In the genomic region with DNA sequence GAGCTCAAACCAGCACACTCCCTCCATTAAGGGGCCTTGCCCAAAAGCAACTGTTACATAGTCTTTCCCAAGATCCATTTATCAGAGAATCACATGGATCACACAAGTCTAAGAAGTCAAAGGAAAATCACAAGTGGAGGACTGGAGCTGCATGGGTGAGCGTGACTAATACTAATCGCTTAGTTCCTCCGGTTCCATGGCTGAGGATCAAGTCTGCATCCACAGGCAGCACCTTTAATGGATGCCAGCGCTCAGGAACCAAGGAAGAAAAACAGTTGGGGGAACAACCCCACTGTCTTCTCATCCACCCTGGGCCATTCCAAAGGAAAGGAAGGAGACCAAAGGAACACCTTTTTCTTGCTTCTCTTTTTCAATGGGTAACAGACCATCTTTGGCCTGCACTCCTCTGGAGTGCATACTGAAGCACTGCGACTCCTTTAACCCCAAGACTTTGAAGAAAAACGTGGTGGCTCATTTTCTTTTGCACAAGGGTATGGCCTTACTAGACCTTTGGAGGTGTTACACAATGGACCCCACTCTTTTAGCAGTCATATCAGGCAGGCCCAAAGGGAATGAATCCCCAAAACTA, we compare ENCODE assay signal across 1 cellular context.
A peak's percentile ranks its signal among the peaks of the same experiment; 100 is the strongest.
TF ChIP-seq lines count a peak whose summit lies in the region.

No MANE protein-coding gene starts in this region.

TF ChIP-seq in HEK293, 187 proteins besides CTCF, POLR2A, EP300 and RAD21 (continued from another document):
- TF ChIP-seq, protein P1, sequence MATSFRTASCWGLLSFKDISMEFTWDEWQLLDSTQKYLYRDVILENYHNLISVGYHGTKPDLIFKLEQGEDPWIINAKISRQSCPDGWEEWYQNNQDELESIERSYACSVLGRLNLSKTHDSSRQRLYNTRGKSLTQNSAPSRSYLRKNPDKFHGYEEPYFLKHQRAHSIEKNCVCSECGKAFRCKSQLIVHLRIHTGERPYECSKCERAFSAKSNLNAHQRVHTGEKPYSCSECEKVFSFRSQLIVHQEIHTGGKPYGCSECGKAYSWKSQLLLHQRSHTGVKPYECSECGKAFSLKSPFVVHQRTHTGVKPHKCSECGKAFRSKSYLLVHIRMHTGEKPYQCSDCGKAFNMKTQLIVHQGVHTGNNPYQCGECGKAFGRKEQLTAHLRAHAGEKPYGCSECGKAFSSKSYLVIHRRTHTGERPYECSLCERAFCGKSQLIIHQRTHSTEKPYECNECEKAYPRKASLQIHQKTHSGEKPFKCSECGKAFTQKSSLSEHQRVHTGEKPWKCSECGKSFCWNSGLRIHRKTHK (tag by site-specific recombination; IDR thresholded peaks at IDR 0.05) = no peak
- peak; percentile 26; the same call in 1 of the 2 replicates for TF ChIP-seq ZNF549 (tag by site-specific recombination; IDR thresholded peaks at IDR 0.05)
- TF ChIP-seq SCRT1 (tag by site-specific recombination; IDR thresholded peaks at IDR 0.05; ENCODE audit: borderline replicate concordance) = no peak
- no peak for TF ChIP-seq ZNF423 (tag by site-specific recombination; IDR thresholded peaks at IDR 0.05)
- TF ChIP-seq, protein P2, sequence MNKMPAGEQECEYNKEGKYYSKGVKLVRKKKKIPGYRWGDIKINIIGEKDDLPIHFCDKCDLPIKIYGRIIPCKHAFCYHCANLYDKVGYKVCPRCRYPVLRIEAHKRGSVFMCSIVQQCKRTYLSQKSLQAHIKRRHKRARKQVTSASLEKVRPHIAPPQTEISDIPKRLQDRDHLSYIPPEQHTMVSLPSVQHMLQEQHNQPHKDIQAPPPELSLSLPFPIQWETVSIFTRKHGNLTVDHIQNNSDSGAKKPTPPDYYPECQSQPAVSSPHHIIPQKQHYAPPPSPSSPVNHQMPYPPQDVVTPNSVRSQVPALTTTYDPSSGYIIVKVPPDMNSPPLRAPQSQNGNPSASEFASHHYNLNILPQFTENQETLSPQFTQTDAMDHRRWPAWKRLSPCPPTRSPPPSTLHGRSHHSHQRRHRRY (tag by site-specific recombination; IDR thresholded peaks at IDR 0.05) = no peak
- TF ChIP-seq, protein P3, sequence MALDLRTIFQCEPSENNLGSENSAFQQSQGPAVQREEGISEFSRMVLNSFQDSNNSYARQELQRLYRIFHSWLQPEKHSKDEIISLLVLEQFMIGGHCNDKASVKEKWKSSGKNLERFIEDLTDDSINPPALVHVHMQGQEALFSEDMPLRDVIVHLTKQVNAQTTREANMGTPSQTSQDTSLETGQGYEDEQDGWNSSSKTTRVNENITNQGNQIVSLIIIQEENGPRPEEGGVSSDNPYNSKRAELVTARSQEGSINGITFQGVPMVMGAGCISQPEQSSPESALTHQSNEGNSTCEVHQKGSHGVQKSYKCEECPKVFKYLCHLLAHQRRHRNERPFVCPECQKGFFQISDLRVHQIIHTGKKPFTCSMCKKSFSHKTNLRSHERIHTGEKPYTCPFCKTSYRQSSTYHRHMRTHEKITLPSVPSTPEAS (tag by site-specific recombination; IDR thresholded peaks at IDR 0.05) = no peak
- TF ChIP-seq ZBTB21 (tag by site-specific recombination; IDR thresholded peaks at IDR 0.05) = no peak
- TF ChIP-seq ZNF626 (tag by site-specific recombination; IDR thresholded peaks at IDR 0.05) = peak; percentile 92; the same call in 1 of the 2 replicates
- no peak for TF ChIP-seq ZNF610 (tag by site-specific recombination; IDR thresholded peaks at IDR 0.05; ENCODE audit: borderline replicate concordance)
- TF ChIP-seq ZNF843 (tag by site-specific recombination; IDR thresholded peaks at IDR 0.05) = no peak
- TF ChIP-seq ZFP37 (tag by site-specific recombination; IDR thresholded peaks at IDR 0.05) = no peak
- no peak for TF ChIP-seq KLF8 (tag by site-specific recombination; IDR thresholded peaks at IDR 0.05)
- no peak for TF ChIP-seq ZNF561 (tag by site-specific recombination; IDR thresholded peaks at IDR 0.05; ENCODE audit: borderline replicate concordance)
- TF ChIP-seq MYNN (tag by site-specific recombination; IDR thresholded peaks at IDR 0.05; ENCODE audit: borderline replicate concordance) = no peak
- TF ChIP-seq ZNF558 (tag by site-specific recombination; IDR thresholded peaks at IDR 0.05) = 0 out of 2 replicates have a peak, but pooled peaks have one; percentile 24
- peak; percentile 100 for TF ChIP-seq TRIM28 (IDR thresholded peaks at IDR 0.05; ENCODE audit: borderline replicate concordance, low read length)
- no peak for TF ChIP-seq ZNF777 (tag by site-specific recombination; IDR thresholded peaks at IDR 0.05; ENCODE audit: borderline replicate concordance)
- no peak for TF ChIP-seq ZNF791 (tag by site-specific recombination; IDR thresholded peaks at IDR 0.05)
- TF ChIP-seq TCF7L2 (IDR thresholded peaks at IDR 0.05; ENCODE audit: borderline replicate concordance, low read depth, low read length) = no peak
- TF ChIP-seq, protein P4, sequence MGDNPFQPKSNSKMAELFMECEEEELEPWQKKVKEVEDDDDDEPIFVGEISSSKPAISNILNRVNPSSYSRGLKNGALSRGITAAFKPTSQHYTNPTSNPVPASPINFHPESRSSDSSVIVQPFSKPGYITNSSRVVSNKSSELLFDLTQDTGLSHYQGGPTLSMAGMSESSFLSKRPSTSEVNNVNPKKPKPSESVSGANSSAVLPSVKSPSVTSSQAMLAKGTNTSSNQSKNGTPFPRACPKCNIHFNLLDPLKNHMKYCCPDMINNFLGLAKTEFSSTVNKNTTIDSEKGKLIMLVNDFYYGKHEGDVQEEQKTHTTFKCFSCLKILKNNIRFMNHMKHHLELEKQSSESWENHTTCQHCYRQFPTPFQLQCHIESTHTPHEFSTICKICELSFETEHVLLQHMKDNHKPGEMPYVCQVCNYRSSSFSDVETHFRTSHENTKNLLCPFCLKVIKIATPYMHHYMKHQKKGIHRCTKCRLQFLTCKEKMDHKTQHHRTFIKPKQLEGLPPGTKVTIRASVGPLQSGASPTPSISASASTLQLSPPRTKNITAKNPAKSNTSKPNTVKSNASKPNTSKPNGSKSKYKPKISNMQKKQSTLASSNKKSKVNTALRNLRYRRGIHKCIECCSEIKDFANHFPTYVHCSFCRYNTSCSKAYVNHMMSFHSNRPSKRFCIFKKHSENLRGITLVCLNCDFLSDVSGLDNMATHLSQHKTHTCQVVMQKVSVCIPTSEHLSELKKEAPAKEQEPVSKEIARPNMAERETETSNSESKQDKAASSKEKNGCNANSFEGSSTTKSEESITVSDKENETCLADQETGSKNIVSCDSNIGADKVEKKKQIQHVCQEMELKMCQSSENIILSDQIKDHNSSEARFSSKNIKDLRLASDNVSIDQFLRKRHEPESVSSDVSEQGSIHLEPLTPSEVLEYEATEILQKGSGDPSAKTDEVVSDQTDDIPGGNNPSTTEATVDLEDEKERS (tag by site-specific recombination; IDR thresholded peaks at IDR 0.05) = peak; percentile 91
- peak; percentile 98 for TF ChIP-seq SETDB1 (IDR thresholded peaks at IDR 0.05; ENCODE audit: insufficient read length, low read length)
- TF ChIP-seq SP2 (tag by site-specific recombination; IDR thresholded peaks at IDR 0.05) = no peak
- TF ChIP-seq, protein P5, sequence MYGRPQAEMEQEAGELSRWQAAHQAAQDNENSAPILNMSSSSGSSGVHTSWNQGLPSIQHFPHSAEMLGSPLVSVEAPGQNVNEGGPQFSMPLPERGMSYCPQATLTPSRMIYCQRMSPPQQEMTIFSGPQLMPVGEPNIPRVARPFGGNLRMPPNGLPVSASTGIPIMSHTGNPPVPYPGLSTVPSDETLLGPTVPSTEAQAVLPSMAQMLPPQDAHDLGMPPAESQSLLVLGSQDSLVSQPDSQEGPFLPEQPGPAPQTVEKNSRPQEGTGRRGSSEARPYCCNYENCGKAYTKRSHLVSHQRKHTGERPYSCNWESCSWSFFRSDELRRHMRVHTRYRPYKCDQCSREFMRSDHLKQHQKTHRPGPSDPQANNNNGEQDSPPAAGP (tag by site-specific recombination; IDR thresholded peaks at IDR 0.05) = no peak
- TF ChIP-seq REPIN1 (tag by site-specific recombination; IDR thresholded peaks at IDR 0.05; ENCODE audit: low read depth) = no peak
